ENCODE assay signal across 8 cellular contexts in the genomic region with DNA sequence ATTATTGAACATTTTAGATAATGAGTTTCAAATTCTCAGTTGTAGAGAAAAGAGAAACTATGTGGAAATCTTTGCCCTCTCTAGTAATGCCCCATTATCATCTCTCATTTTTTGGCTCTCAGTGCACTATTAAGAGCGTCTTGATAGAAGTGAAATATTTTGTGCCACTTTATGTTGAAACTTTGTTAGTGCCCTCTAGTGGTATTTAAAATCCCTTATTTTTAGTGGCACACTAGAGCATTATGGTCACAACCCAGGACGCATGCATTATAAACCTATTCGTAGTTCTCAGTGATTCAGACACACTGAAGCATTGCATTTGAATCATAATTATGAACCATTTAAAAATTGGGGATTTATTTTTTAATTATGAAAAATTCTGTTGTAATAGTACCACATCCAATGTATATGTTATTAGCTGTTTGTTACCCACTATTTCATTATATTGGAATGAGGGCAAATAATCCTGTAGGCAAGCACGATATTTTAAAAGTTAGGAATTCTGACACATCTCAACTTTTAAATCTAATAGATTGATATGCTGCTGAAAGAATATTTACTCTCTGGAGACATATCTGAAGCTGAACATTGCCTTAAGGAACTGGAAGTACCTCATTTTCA. TPM values are rescaled to one million over a fixed set of nuclear protein-coding genes. Genes with fewer than 3 reads are reported as not detected.
A peak's percentile ranks its signal among the peaks of the same experiment; 100 is the strongest.
DNase-seq lines count a peak whose midpoint lies in the region; ATAC-seq and TF ChIP-seq lines count a peak whose summit lies in the region.

No MANE protein-coding gene starts in this region.

- peaks cover 47% of the 10 kb centered on the region for H3K4me1 ChIP-seq in KMS-11 (ENCODE audit: low read depth, poor library complexity, severe bottlenecking)

- H3K4me2 ChIP-seq in KMS-11 = no peak overlapping the region

- peak; percentile 68; the same call in 1 of the 2 replicates for TF ChIP-seq CTCF in KMS-11 (conservative IDR thresholded peaks at IDR 0.05; ENCODE audit: low read depth, low read length)
- TF ChIP-seq CTCF in fibroblast of mammary gland (conservative IDR thresholded peaks at IDR 0.05; ENCODE audit: control insufficient read depth, insufficient read depth, low read depth, low read length) = peak; percentile 42
- peak; percentile 77 for TF ChIP-seq CTCF in osteocyte (IDR thresholded peaks at IDR 0.05)

- H3K4me3 ChIP-seq in KMS-11 (IDR thresholded peaks at IDR 0.05; ENCODE audit: insufficient read depth, low read depth, low read length) (no peak overlapping the region), fibroblast of mammary gland (ENCODE audit: control insufficient read depth, low read depth, low read length) (no peak overlapping the region)

- H3K36me3 Mint-ChIP-seq in osteocyte (ENCODE audit: unreplicated experiment) = peaks cover 50% of the 10 kb centered on the region

- H3K27ac Mint-ChIP-seq in osteocyte (ENCODE audit: unreplicated experiment) = no peak overlapping the region

- no peaks in the 10 kb centered on the region for H3K27me3 ChIP-seq in KMS-11 (ENCODE audit: insufficient read depth, low read depth)

- DNase-seq in DMS53 (lab: John Stamatoyannopoulos, UW) (peak; percentile 71), fibroblast of mammary gland (ENCODE audit: low read depth) (peak; percentile 64), osteocyte (ENCODE audit: extremely low spot score, unreplicated experiment) (no peak), NCI-H128 (lab: John Stamatoyannopoulos, UW; ENCODE audit: unreplicated experiment) (no peak)
- DNase-seq in effector CD4-positive, alpha-beta T cell = no peak

- H2AFZ ChIP-seq in KMS-11 (ENCODE audit: low read depth) = no peak overlapping the region

- ATAC-seq in GM19452 (IDR thresholded peaks at IDR 0.05; ENCODE audit: unreplicated experiment) = peak; percentile 82
- peak; percentile 90 for ATAC-seq in SK-N-SH treated with all-trans-retinoic acid at 6 μM for 48 hours

- no peaks in the 10 kb centered on the region for H4K20me1 ChIP-seq in KMS-11 (ENCODE audit: insufficient read depth)

- H3K9me3 Mint-ChIP-seq in osteocyte (ENCODE audit: unreplicated experiment) = no peaks in the 10 kb centered on the region

- no peaks in the 10 kb centered on the region for H3K27me3 Mint-ChIP-seq in osteocyte (ENCODE audit: unreplicated experiment)

- H3K9ac ChIP-seq in KMS-11 = no peak overlapping the region

- no peak overlapping the region for H3K4me3 Mint-ChIP-seq in osteocyte (ENCODE audit: unreplicated experiment)

- no peaks in the 10 kb centered on the region for H3K79me2 ChIP-seq in KMS-11 (ENCODE audit: insufficient read depth, low read depth)

- no peak overlapping the region for H3K27ac ChIP-seq in KMS-11

- no peaks in the 10 kb centered on the region for H3K36me3 ChIP-seq in KMS-11 (ENCODE audit: insufficient read depth)

- peaks cover 8% of the 10 kb centered on the region for H3K4me1 Mint-ChIP-seq in osteocyte (ENCODE audit: unreplicated experiment)

TF ChIP-seq in SK-N-SH treated with all-trans-retinoic acid at 6 μM for 48 hours, 23 proteins besides CTCF, POLR2A, EP300 and RAD21:
- TF ChIP-seq ZNF565 (CRISPR knock-in tag; conservative IDR thresholded peaks at IDR 0.05; ENCODE audit: low read depth) (no peak), RARB (CRISPR knock-in tag; IDR thresholded peaks at IDR 0.05) (no peak), SNAI2 (CRISPR knock-in tag; IDR thresholded peaks at IDR 0.05) (no peak), OSR1 (CRISPR knock-in tag; IDR thresholded peaks at IDR 0.05) (no peak), TSHZ2 (CRISPR knock-in tag; IDR thresholded peaks at IDR 0.05) (no peak), CSDC2 (CRISPR knock-in tag; IDR thresholded peaks at IDR 0.05) (no peak), GLIS3 (CRISPR knock-in tag; IDR thresholded peaks at IDR 0.05) (no peak), ZFP30 (CRISPR knock-in tag; IDR thresholded peaks at IDR 0.05) (no peak), ZC3H10 (CRISPR knock-in tag; IDR thresholded peaks at IDR 0.05) (no peak), ZFP3 (CRISPR knock-in tag; IDR thresholded peaks at IDR 0.05) (no peak), CREB5 (CRISPR knock-in tag; IDR thresholded peaks at IDR 0.05; ENCODE audit: low read depth) (no peak), ZNF8 (CRISPR knock-in tag; IDR thresholded peaks at IDR 0.05) (no peak), ISL1 (CRISPR knock-in tag; IDR thresholded peaks at IDR 0.05) (no peak), TOX (CRISPR knock-in tag; IDR thresholded peaks at IDR 0.05; ENCODE audit: borderline replicate concordance) (no peak), ARNTL (CRISPR knock-in tag; IDR thresholded peaks at IDR 0.05; ENCODE audit: borderline replicate concordance, low read depth) (no peak), BACH2 (CRISPR knock-in tag; IDR thresholded peaks at IDR 0.05; ENCODE audit: borderline replicate concordance) (no peak)
- TF ChIP-seq, protein P1, sequence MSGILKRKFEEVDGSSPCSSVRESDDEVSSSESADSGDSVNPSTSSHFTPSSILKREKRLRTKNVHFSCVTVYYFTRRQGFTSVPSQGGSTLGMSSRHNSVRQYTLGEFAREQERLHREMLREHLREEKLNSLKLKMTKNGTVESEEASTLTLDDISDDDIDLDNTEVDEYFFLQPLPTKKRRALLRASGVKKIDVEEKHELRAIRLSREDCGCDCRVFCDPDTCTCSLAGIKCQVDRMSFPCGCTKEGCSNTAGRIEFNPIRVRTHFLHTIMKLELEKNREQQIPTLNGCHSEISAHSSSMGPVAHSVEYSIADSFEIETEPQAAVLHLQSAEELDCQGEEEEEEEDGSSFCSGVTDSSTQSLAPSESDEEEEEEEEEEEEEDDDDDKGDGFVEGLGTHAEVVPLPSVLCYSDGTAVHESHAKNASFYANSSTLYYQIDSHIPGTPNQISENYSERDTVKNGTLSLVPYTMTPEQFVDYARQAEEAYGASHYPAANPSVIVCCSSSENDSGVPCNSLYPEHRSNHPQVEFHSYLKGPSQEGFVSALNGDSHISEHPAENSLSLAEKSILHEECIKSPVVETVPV (CRISPR knock-in tag; IDR thresholded peaks at IDR 0.05) = no peak
- TF ChIP-seq, protein P2, sequence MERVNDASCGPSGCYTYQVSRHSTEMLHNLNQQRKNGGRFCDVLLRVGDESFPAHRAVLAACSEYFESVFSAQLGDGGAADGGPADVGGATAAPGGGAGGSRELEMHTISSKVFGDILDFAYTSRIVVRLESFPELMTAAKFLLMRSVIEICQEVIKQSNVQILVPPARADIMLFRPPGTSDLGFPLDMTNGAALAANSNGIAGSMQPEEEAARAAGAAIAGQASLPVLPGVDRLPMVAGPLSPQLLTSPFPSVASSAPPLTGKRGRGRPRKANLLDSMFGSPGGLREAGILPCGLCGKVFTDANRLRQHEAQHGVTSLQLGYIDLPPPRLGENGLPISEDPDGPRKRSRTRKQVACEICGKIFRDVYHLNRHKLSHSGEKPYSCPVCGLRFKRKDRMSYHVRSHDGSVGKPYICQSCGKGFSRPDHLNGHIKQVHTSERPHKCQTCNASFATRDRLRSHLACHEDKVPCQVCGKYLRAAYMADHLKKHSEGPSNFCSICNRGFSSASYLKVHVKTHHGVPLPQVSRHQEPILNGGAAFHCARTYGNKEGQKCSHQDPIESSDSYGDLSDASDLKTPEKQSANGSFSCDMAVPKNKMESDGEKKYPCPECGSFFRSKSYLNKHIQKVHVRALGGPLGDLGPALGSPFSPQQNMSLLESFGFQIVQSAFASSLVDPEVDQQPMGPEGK (CRISPR knock-in tag; IDR thresholded peaks at IDR 0.05; ENCODE audit: borderline replicate concordance) = no peak

RNA-seq across cellular contexts. Expression of gene PDCD4, which starts 21.9 kb away (rescaled TPM):
- 106 TPM in 2 replicates for total RNA-seq in osteocyte

RNA-seq across cellular contexts. Expression of gene BBIP1, which starts 25.3 kb away (rescaled TPM):
- total RNA-seq in osteocyte = 35.2 and 39.5 TPM in 2 replicates

RNA-seq across cellular contexts. Expression of gene SHOC2, which starts 25.7 kb away (rescaled TPM):
- total RNA-seq in osteocyte = 55.3 and 60.8 TPM in 2 replicates

Comparison
In these comparisons a context has a peak if more than half of its experiments do, and no peak if none do; other contexts are left out.
1. DNase-seq: peak in DMS53 (single experiment) and fibroblast of mammary gland (single experiment); none in osteocyte (single experiment), effector CD4-positive, alpha-beta T cell (single experiment) and NCI-H128 (single experiment).
2. Peak in every context shown above with its lines, with median percentiles within 50 percentile points of each other: CTCF ChIP-seq.